Comparison of ENCODE assay signal across 10 cellular contexts in the genomic region with DNA sequence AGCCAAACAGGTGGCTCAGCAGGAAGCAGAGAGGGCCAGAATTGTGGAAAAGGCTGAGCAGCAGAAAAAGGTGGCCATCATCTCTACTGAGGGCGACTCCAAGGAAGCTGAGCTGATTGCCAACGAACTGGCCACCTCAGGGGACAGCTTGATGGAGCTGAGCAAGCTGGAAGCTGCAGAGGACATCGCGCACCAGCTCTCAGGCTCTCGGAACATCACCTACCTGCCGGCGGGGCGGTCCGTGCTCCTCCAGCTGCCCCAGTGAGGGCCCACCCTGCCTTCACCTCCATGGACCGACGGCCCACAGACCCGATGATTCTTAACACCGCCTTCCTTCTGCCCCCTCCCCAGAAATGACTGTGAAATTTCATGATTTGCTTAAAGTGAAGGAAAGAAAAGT. TPM values are rescaled to one million over a fixed set of nuclear protein-coding genes. Genes with fewer than 3 reads are reported as not detected.
"Had no signal": no experiment of that assay in that cellular context is flagged by ENCODE, and none has a peak within 500 bp of the region (broad histone marks: within the 10 kb centered on the region; RNA-seq: fewer than 3 reads in every experiment).

No MANE protein-coding gene starts in this region.

- DNase-seq: GM23248, GOT3, H7, HFFc6, KBM-7 had no signal

- H3K36me3 ChIP-seq: HAP-1 had no signal

- H3K9ac ChIP-seq: GM23248 had no signal

- H3K9me3 ChIP-seq: HAP-1 had no signal

- H3K4me3 ChIP-seq: GM23248, HAP-1 had no signal

- H3K27ac ChIP-seq: GM23248, HL-60 had no signal

- H3K4me1 ChIP-seq: HAP-1 had no signal

RNA-seq across cellular contexts. Expression of gene RAET1L, which starts 17.8 kb away (rescaled TPM):
- total RNA-seq: GM23248, H4, H7, HepG2, HFFc6, HT1080 had no signal
